Comparison of ENCODE assay signal across 8 cellular contexts in the genomic region with DNA sequence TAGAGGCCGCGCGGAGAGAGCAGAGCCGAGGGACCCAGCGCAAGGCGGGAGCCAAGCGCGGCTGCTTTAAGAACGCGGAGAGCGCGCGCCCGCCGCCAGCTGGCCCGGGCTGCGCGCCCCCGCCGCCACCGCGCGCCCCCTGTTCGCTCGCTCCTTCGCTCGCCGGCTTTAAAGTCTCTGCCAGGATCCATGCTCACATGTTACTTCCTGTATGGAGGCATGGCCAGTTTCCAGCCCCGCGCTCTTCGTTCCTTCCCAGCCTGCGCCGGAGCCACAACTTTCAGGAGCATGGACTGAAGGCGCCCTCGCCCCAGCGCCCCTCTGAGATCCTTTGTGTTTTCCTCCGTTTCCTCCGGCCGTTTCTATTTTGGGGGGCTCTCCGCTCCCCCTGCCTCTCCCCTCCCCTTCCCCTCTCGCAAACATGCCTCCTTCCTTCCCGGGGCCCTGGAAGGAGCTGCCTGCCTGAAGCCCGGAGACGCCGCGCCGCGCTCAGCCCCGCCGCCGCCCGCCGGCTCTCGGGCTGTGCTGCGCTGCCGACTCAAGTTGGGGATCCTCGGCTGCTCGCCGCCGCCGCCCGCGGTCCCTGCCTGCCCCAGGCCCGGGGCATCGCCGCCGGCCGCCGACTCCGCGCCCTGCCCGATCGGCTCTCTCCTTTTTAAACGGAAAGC. TPM values are rescaled to one million over a fixed set of nuclear protein-coding genes. Genes with fewer than 3 reads are reported as not detected.
A peak's percentile ranks its signal among the peaks of the same experiment; 100 is the strongest.
DNase-seq lines count a peak whose midpoint lies in the region; ATAC-seq and TF ChIP-seq lines count a peak whose summit lies in the region.

A gene (plus strand): TSS at position 198 of the 668 bp plus-strand sequence. CDS start 717 bp downstream, outside the sequence.

- no peaks in the 10 kb centered on the region for H3K36me3 ChIP-seq in CD4-positive, CD25-positive, alpha-beta regulatory T cell (ENCODE audit: control insufficient read depth, insufficient read depth, low read length)
- H3K36me3 ChIP-seq in OCI-LY7 (ENCODE audit: insufficient read depth, low read length) = no peaks in the 10 kb centered on the region
- no peaks in the 10 kb centered on the region for H3K36me3 ChIP-seq in iPS-15b (ENCODE audit: control insufficient read depth, insufficient read depth, low read length)

- H3K27ac Mint-ChIP-seq in CD4-positive, CD25-positive, alpha-beta regulatory T cell = no peak within 1 kb of the TSS

- H3K27ac ChIP-seq in CD4-positive, CD25-positive, alpha-beta regulatory T cell (ENCODE audit: insufficient read depth, low read length, poor library complexity, severe bottlenecking) = no peak within 1 kb of the TSS
- H3K27ac ChIP-seq in OCI-LY7 (ENCODE audit: low read depth, low read length, poor library complexity, severe bottlenecking) = no peak within 1 kb of the TSS

- no peak for ATAC-seq in CD4-positive, CD25-positive, alpha-beta regulatory T cell (ENCODE audit: low read depth in 2 of 2)
- ATAC-seq in GM19043 (IDR thresholded peaks at IDR 0.05; ENCODE audit: low read depth, unreplicated experiment) = peak; percentile 43

- H3K4me3 Mint-ChIP-seq in CD4-positive, CD25-positive, alpha-beta regulatory T cell = peak within 1 kb of the TSS in 3 of 4 donors; percentile 33 to 68 (median 56)

- no peaks in the 10 kb centered on the region for H3K79me2 ChIP-seq in OCI-LY7 (ENCODE audit: insufficient read depth, low read depth, low read length)

- peak within 1 kb of the TSS; percentile 78 for H2AFZ ChIP-seq in OCI-LY7 (ENCODE audit: low read length)

- no TSS peak for BruUV-seq in OCI-LY7 (replicated peaks; lab: Mats Ljungman, UMichigan)

- no peaks in the 10 kb centered on the region for H3K9me2 ChIP-seq in OCI-LY7 (ENCODE audit: insufficient read depth, low read length)

- H3K4me2 ChIP-seq in OCI-LY7 (ENCODE audit: low read length) = peak within 1 kb of the TSS; percentile 79

- H3K4me1 ChIP-seq in CD4-positive, CD25-positive, alpha-beta regulatory T cell (ENCODE audit: control insufficient read depth, insufficient read depth, low read length, poor library complexity, severe bottlenecking) = peaks cover 15% of the 10 kb centered on the region
- H3K4me1 ChIP-seq in OCI-LY7 (ENCODE audit: insufficient read depth, low read length, poor library complexity, severe bottlenecking) = no peaks in the 10 kb centered on the region
- H3K4me1 ChIP-seq in iPS-15b (ENCODE audit: control insufficient read depth, insufficient read depth, low read length) = peaks cover 18% of the 10 kb centered on the region

- intact Hi-C loops in OCI-LY7 (cut with micrococcal nuclease; ENCODE audit: unreplicated experiment) = no loop called here

- POLR2A ChIA-PET in OCI-LY7 (lab: Charles Lee) = interaction anchor here (0.6 kb wide), 1 partner anchor 76 kb away, joined by 4 read pairs; no protein-coding TSS in a partner anchor

- H3K9me3 ChIP-seq in CD4-positive, CD25-positive, alpha-beta regulatory T cell (ENCODE audit: control insufficient read depth in 2 of 2, low read length in 2 of 2) = no peaks in the 10 kb centered on the region
- H3K9me3 ChIP-seq in OCI-LY7 (ENCODE audit: low read length) (no peaks in the 10 kb centered on the region), iPS-15b (ENCODE audit: control insufficient read depth, insufficient read depth, low read length) (no peaks in the 10 kb centered on the region)

- CTCF ChIA-PET in OCI-LY7 (lab: Charles Lee; ENCODE audit: unreplicated experiment) = interaction anchor here (0.6 kb wide), 1 partner anchor 366 kb away, joined by 6 read pairs; no protein-coding TSS in a partner anchor

- no peak within 1 kb of the TSS for H3K4me3 ChIP-seq in CD4-positive, CD25-positive, alpha-beta regulatory T cell (ENCODE audit: low read depth, low read length)
- H3K4me3 ChIP-seq in OCI-LY7 (ENCODE audit: low read depth, low read length, poor library complexity, severe bottlenecking) = peak within 1 kb of the TSS; percentile 67
- H3K4me3 ChIP-seq in iPS-15b (ENCODE audit: low read depth, low read length) = peak within 1 kb of the TSS; percentile 93

- peak within 1 kb of the TSS; percentile 94 for H3K9ac ChIP-seq in iPS-15b (ENCODE audit: low read depth, low read length)

- H4K20me1 ChIP-seq in OCI-LY7 (ENCODE audit: insufficient read depth, low read length) = no peaks in the 10 kb centered on the region

- DNase-seq in CD4-positive, CD25-positive, alpha-beta regulatory T cell = peak in 1 of 3 donors; percentile 47
- DNase-seq in HPDE6-E6E7 (ENCODE audit: extremely low spot score) (peak; percentile 40), OCI-LY7 (ENCODE audit: low spot score) (peak; percentile 63), brain pericyte (ENCODE audit: low read depth, low spot score) (peak; percentile 74), renal cortical epithelial cell (ENCODE audit: low read depth) (peak; percentile 80), SHP77 treated with DMSO at 0.1 percent for 48 hours (lab: John Stamatoyannopoulos, UW) (no peak)

- H3K9me3 Mint-ChIP-seq in CD4-positive, CD25-positive, alpha-beta regulatory T cell = peaks cover 0 to 4% (median 0%) of the 10 kb centered on the region in 7 donors

- peaks cover 65% of the 10 kb centered on the region for H3K27me3 Mint-ChIP-seq in CD4-positive, CD25-positive, alpha-beta regulatory T cell

- no peaks in the 10 kb centered on the region for H3K36me3 Mint-ChIP-seq in CD4-positive, CD25-positive, alpha-beta regulatory T cell

- H3K27me3 ChIP-seq in CD4-positive, CD25-positive, alpha-beta regulatory T cell (ENCODE audit: control insufficient read depth, insufficient read depth, low read length) = peaks cover 3% of the 10 kb centered on the region
- H3K27me3 ChIP-seq in iPS-15b (ENCODE audit: control insufficient read depth, insufficient read depth, low read length) = peaks cover 11% of the 10 kb centered on the region

- no peak for TF ChIP-seq CTCF in OCI-LY7 (conservative IDR thresholded peaks at IDR 0.05; ENCODE audit: low read length)

- peaks cover 0 to 7% (median 0%) of the 10 kb centered on the region in 4 donors for H3K4me1 Mint-ChIP-seq in CD4-positive, CD25-positive, alpha-beta regulatory T cell

RNA-seq across cellular contexts. Expression of the gene that starts here (rescaled TPM):
- not detected for total RNA-seq in CD4-positive, CD25-positive, alpha-beta regulatory T cell
- polyA plus RNA-seq in CD4-positive, CD25-positive, alpha-beta regulatory T cell = not detected
- 0.10 and 0.13 TPM in 2 replicates for total RNA-seq in OCI-LY7 (2014; rRNA removed; shearing (Covaris generic))
- total RNA-seq in OCI-LY7 (2022) = 0.42 and 0.70 TPM in 2 replicates
- total RNA-seq in renal cortical epithelial cell = 29.2 and 119 TPM in 2 replicates

Comparison
In these comparisons a context has a peak if more than half of its experiments do, and no peak if none do; other contexts are left out.
1. RNA of the gene that starts here (total RNA-seq): 29.2 to 119 TPM in renal cortical epithelial cell; 0.10 to 0.70 TPM in OCI-LY7 and not detected in CD4-positive, CD25-positive, alpha-beta regulatory T cell (single experiment); every median in the first group is over 10 times any median in the second.
2. Peak in DNase-seq, H3K4me3 ChIP-seq and H3K4me2 ChIP-seq in OCI-LY7; RNA of the gene not detected or under 1 TPM.